Comparison of ENCODE assay signal across 29 cellular contexts in the genomic region with DNA sequence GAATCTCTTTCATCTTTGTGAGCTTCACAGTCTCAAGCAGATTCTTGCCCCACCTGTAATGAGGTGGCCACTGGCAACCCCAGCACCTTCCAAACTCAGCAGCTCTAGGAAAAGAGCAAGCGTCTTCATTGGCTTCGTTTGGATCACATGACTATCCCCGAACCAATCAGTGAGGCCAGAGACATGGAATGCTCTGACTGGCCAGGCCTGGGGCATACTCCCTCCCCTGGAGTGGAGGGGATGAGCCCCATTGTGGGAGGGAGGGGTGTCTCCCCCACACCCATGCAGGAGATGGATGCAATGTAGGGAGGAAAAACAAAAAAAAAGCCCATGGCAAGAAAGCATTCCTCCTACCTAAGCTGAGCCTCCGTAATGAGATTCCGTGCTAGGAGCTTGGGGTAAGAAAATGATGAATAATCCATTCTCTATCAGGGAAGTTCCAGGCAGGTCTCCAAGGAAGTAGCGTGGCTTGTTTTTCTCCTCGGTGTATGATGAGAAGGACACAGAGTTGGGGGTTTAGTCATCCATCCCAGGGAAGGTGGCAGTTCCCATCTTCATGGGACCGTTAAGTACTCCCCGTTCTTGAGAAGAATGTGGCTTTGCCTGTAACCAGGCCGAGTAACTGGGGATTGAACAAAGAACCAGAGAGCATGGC. TPM values are rescaled to one million over a fixed set of nuclear protein-coding genes. Genes with fewer than 3 reads are reported as not detected.
A peak's percentile ranks its signal among the peaks of the same experiment; 100 is the strongest.
DNase-seq lines count a peak whose midpoint lies in the region; ATAC-seq, FAIRE-seq and TF ChIP-seq lines count a peak whose summit lies in the region.
"Had no signal": no experiment of that assay in that cellular context is flagged by ENCODE, and none has a peak within 500 bp of the region (broad histone marks: within the 10 kb centered on the region; RNA-seq: fewer than 3 reads in every experiment).

No MANE protein-coding gene starts in this region.

- no peak for ATAC-seq in HG02642 (IDR thresholded peaks at IDR 0.05; ENCODE audit: poor library complexity, unreplicated experiment)
- ATAC-seq: body of pancreas; CD8-positive, alpha-beta T cell; natural killer cell treated with Interleukin-12 subunit alpha and Interleukin-12 subunit beta and Interleukin-15 and Interleukin-18, amount 100 ng/mL, for 72 hours; stimulated activated effector memory CD8-positive, alpha-beta T cell treated with anti-CD3 and anti-CD28 coated beads, Interleukin-12 subunit alpha, Interleukin-12 subunit beta, amount 100 ng/mL, for 72 hours had no signal

- TF ChIP-seq POLR2A in H54 (IDR thresholded peaks at IDR 0.05; ENCODE audit: low read depth, low read length), result no peak

- DNase-seq in H7 (peak; percentile 75), NCI-H82 treated with DMSO at 0.1 percent for 48 hours (lab: John Stamatoyannopoulos, UW; ENCODE audit: unreplicated experiment) (peak; percentile 27), astrocyte of the hippocampus (ENCODE audit: low read depth, low spot score) (peak; percentile 57), kidney tubule cell (ENCODE audit: low spot score) (peak; percentile 68), H54 (ENCODE audit: insufficient read length, low spot score) (no peak)
- no peak for DNase-seq in activated CD4-positive, CD25-positive, alpha-beta regulatory T cell treated with anti-CD3 and anti-CD28 coated beads, Interleukin-2, amount 50 U/mL, for 72 hours
- DNase-seq in activated CD4-positive, alpha-beta T cell treated with anti-CD3 and anti-CD28 coated beads, Interleukin-2, amount 50 U/mL, for 1 hour, result no peak
- DNase-seq: activated B cell treated with CpG ODN at 0.5 μM for 24 hours; activated CD4-positive, alpha-beta T cell treated with anti-CD3 and anti-CD28 coated beads, Interleukin-2, amount 50 U/mL, for 4 hours; activated naive CD4-positive, alpha-beta T cell treated with Interleukin-2 at 50 U/mL for 16 hours; BE2C; body of pancreas; CD8-positive, alpha-beta T cell; foreskin fibroblast; NCI-H1105 treated with DMSO at 0.1 percent for 48 hours; NCI-H2029; NCI-H2227 treated with DMSO at 0.1 percent for 48 hours; NCI-H526 treated with DMSO at 0.1 percent for 48 hours; Peyer's patch; SHP77 treated with DMSO at 0.1 percent for 48 hours; T1000; trophoblast cell had no signal

- no peak overlapping the region for H3K4me3 ChIP-seq in H7 (ENCODE audit: insufficient read depth, low read depth, low read length)
- H3K4me3 ChIP-seq: body of pancreas, esophagus muscularis mucosa, HAP-1, Peyer's patch had no signal

- FAIRE-seq in H54 (lab: Jason Lieb, UNC), result no peak
- FAIRE-seq: GM19239 had no signal

- no peaks in the 10 kb centered on the region for H3K27me3 ChIP-seq in H7 (ENCODE audit: control insufficient read depth, insufficient read depth, low read length)
- H3K27me3 ChIP-seq: BE2C, body of pancreas, esophagus muscularis mucosa, Peyer's patch had no signal

- H3K36me3 ChIP-seq in H7 (replicated peaks; ENCODE audit: control insufficient read depth, insufficient read depth, low read length), result no peaks in the 10 kb centered on the region
- H3K36me3 ChIP-seq: BE2C, esophagus muscularis mucosa, HAP-1, Peyer's patch had no signal

RNA-seq across cellular contexts. Expression of gene FHAD1, which starts 32.7 kb away (rescaled TPM):
- 0.52 and 0.83 TPM in 2 replicates for total RNA-seq in H7 (2014; rRNA removed; shearing (Covaris generic))
- total RNA-seq: activated B cell treated with CpG ODN at 0.5 μM for 24 hours; CD8-positive, alpha-beta T cell; lung microvascular endothelial cell had no signal

Comparison
In these comparisons a context has a peak if more than half of its experiments do, and no peak if none do; other contexts are left out.
1. DNase-seq: peak in H7 (single experiment), NCI-H82 treated with DMSO at 0.1 percent for 48 hours (single experiment), astrocyte of the hippocampus (single experiment) and kidney tubule cell (single experiment); none in activated CD4-positive, CD25-positive, alpha-beta regulatory T cell treated with anti-CD3 and anti-CD28 coated beads, Interleukin-2, amount 50 U/mL, for 72 hours (single experiment), H54 (single experiment) and activated CD4-positive, alpha-beta T cell treated with anti-CD3 and anti-CD28 coated beads, Interleukin-2, amount 50 U/mL, for 1 hour (single experiment).